Comparison of ENCODE assay signal across 1 cellular context in the genomic region with DNA sequence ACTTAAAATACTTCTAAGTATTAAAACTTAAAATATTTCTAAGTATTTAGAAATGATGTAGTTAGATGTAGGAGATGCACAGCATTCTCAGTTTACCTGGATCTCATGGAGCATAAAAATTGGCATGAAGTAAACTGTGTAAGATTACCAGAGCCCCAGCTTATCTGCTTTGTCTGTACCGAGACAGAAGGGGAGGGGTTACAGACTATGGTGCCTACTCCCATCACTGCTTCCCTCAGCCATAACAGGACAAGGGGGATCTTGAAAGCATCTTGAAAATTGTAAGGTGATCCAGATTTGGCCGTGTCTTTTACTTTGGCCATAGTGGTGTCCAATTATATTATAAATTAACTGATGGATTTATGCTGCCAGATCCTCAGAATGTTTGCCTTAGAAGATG.
TF ChIP-seq lines count a peak whose summit lies in the region.

No MANE protein-coding gene starts in this region.

TF ChIP-seq in K562, 482 proteins besides CTCF, POLR2A, EP300 and RAD21 (continued from another document):
- TF ChIP-seq, protein P1, sequence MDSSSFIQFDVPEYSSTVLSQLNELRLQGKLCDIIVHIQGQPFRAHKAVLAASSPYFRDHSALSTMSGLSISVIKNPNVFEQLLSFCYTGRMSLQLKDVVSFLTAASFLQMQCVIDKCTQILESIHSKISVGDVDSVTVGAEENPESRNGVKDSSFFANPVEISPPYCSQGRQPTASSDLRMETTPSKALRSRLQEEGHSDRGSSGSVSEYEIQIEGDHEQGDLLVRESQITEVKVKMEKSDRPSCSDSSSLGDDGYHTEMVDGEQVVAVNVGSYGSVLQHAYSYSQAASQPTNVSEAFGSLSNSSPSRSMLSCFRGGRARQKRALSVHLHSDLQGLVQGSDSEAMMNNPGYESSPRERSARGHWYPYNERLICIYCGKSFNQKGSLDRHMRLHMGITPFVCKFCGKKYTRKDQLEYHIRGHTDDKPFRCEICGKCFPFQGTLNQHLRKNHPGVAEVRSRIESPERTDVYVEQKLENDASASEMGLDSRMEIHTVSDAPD (CRISPR knock-in tag; IDR thresholded peaks at IDR 0.05), result no peak
- no peak for TF ChIP-seq NR2F6 (CRISPR knock-in tag; IDR thresholded peaks at IDR 0.05)
- no peak for TF ChIP-seq ZNF778 (CRISPR knock-in tag; IDR thresholded peaks at IDR 0.05)
- no peak for TF ChIP-seq CBX3 (IDR thresholded peaks at IDR 0.05; ENCODE audit: borderline replicate concordance in 1 of 2, low read length in 2 of 2)
- TF ChIP-seq SRF (CRISPR knock-in tag; IDR thresholded peaks at IDR 0.05), result no peak
- TF ChIP-seq ARNT (IDR thresholded peaks at IDR 0.05), result no peak
- TF ChIP-seq CHD1 (IDR thresholded peaks at IDR 0.05; ENCODE audit: low read length), result no peak
- no peak for TF ChIP-seq ATF2 (CRISPR knock-in tag; IDR thresholded peaks at IDR 0.05)
